18 cellular contexts compared by ENCODE assay signal in the genomic region with DNA sequence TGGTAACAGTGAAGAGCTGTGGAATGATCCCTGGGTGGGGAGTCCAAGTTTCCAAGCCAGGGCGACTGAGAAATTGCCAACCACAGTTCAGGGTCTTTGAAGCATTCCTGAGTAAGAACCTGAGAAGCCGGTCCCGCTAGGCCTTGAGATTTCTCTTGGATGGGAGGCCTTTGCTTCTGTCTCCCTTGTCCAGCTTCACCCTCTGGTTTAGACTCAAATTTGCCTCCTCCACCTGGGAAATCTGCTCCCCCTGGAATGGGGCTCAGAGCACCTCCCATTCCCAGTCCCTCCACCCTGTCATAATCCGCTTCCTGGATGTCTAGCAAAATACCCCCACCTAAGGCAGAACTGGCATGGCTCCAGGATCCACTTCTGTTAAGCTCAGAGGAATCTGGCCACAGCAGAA.
A peak's percentile ranks its signal among the peaks of the same experiment; 100 is the strongest.
DNase-seq lines count a peak whose midpoint lies in the region; ATAC-seq lines count a peak whose summit lies in the region.
"Had no signal": no experiment of that assay in that cellular context is flagged by ENCODE, and none has a peak within 500 bp of the region (broad histone marks: within the 10 kb centered on the region; RNA-seq: fewer than 3 reads in every experiment).

No MANE protein-coding gene starts in this region.

- H4K8ac ChIP-seq in trophoblast cell (ENCODE audit: low read depth, low read length): no peak overlapping the region

- H3K9ac ChIP-seq in trophoblast cell (ENCODE audit: low read length): no peak overlapping the region

- no peak overlapping the region for H3K4me2 ChIP-seq in trophoblast cell (ENCODE audit: low read length)

- H3K79me2 ChIP-seq in trophoblast cell (ENCODE audit: control insufficient read depth, insufficient read depth, low read length, poor library complexity): no peaks in the 10 kb centered on the region

- no peak overlapping the region for H2BK12ac ChIP-seq in trophoblast cell (ENCODE audit: low read length)

- H3K27me3 ChIP-seq in SJSA1 (replicated peaks): no peaks in the 10 kb centered on the region
- no peaks in the 10 kb centered on the region for H3K27me3 ChIP-seq in trophoblast cell (ENCODE audit: insufficient read depth, low read length)

- no peak for ATAC-seq in sciatic nerve
- ATAC-seq: left colon had no signal

- no peak overlapping the region for H3K4ac ChIP-seq in trophoblast cell (ENCODE audit: low read depth, low read length)

- no peaks in the 10 kb centered on the region for H3K79me1 ChIP-seq in trophoblast cell (ENCODE audit: low read length)

- no peak overlapping the region for H4K12ac ChIP-seq in trophoblast cell (ENCODE audit: low read depth, low read length)

- no peak overlapping the region for H3K14ac ChIP-seq in trophoblast cell (ENCODE audit: low read length)

- no peak overlapping the region for H2BK5ac ChIP-seq in trophoblast cell (ENCODE audit: low read depth, low read length, poor library complexity)

- H3K9me3 ChIP-seq in SJSA1 (replicated peaks) (no peaks in the 10 kb centered on the region), trophoblast cell (ENCODE audit: insufficient read depth, low read depth, low read length) (no peaks in the 10 kb centered on the region)
- H3K9me3 ChIP-seq: Caco-2 had no signal

- H3K4me1 ChIP-seq in SJSA1 (replicated peaks) (peaks cover 62% of the 10 kb centered on the region), trophoblast cell (ENCODE audit: control insufficient read depth in 1 of 2, insufficient read depth in 2 of 2, low read length in 2 of 2) (peaks cover 0 to 3% of the 10 kb centered on the region in 2 experiments)

- H2AFZ ChIP-seq in trophoblast cell (ENCODE audit: insufficient read depth, low read length, poor library complexity): no peak overlapping the region

- no peak overlapping the region for H2BK120ac ChIP-seq in trophoblast cell (ENCODE audit: insufficient read depth, low read length, poor library complexity)

- no peak overlapping the region for H2AK5ac ChIP-seq in trophoblast cell (ENCODE audit: low read length)

- H3K36me3 ChIP-seq in SJSA1 (no peaks in the 10 kb centered on the region), trophoblast cell (ENCODE audit: control insufficient read depth in 1 of 2, insufficient read depth in 2 of 2, low read length in 2 of 2) (no peaks in the 10 kb centered on the region)

- H3K23ac ChIP-seq in trophoblast cell (ENCODE audit: low read length): no peak overlapping the region

- DNase-seq in H4 (ENCODE audit: low spot score) (peak; percentile 39), SJSA1 (ENCODE audit: low read depth in 1 of 2, low spot score in 2 of 2) (peak; percentile 32 to 60), dermis microvascular lymphatic vessel endothelial cell (ENCODE audit: low read depth in 2 of 2) (peak; percentile 58 to 62), sciatic nerve (ENCODE audit: low spot score) (peak; percentile 58), NCI-H2081 (lab: John Stamatoyannopoulos, UW) (no peak), GM19238 (ENCODE audit: insufficient read length, low spot score) (no peak), trophoblast cell (no peak)
- DNase-seq: activated CD4-positive, alpha-beta T cell treated with anti-CD3 and anti-CD28 coated beads, Interleukin-2, amount 10 ng/mL, durations not matched to agents 24 days and 14 days; activated naive CD4-positive, alpha-beta T cell treated with anti-CD3 and anti-CD28 coated beads, Interleukin-2, amount 50 U/mL, for 16 hours; activated T-cell treated with anti-CD3 and anti-CD28 coated beads for 4 hours; Caco-2; caudate nucleus; endodermal cell; left colon; NCI-H1048; NCI-H748 treated with DMSO at 0.1 percent for 48 hours; stimulated activated CD4-positive, alpha-beta T cell treated with anti-CD3 and anti-CD28 coated beads, Interleukin-4, amount 100 ng/mL, for 4 hours; stimulated activated CD8-positive, alpha-beta memory T cell treated with anti-CD3 and anti-CD28 coated beads, Interleukin-4, amount 100 ng/mL, for 48 hours had no signal

- no peak overlapping the region for H3K27ac ChIP-seq in SJSA1
- H3K27ac ChIP-seq in trophoblast cell (ENCODE audit: low read depth, low read length): no peak overlapping the region

- H3K4me3 ChIP-seq in SJSA1 (no peak overlapping the region), trophoblast cell (ENCODE audit: low read depth, low read length) (no peak overlapping the region)

- WGBS in trophoblast cell (ENCODE audit: extremely low coverage, insufficient coverage, insufficient read length): no CpG with 5 or more reads among the region's 4 CpGs

- H4K91ac ChIP-seq in trophoblast cell (ENCODE audit: low read depth, low read length): no peak overlapping the region

- intact Hi-C loops in sciatic nerve (cut with DNase I): no loop called here

- no peak overlapping the region for H3K18ac ChIP-seq in trophoblast cell (ENCODE audit: low read length)

Comparison
In these comparisons a context has a peak if more than half of its experiments do, and no peak if none do; other contexts are left out.
1. DNase-seq: peak in H4 (single experiment), SJSA1 (2 of 2), dermis microvascular lymphatic vessel endothelial cell (2 of 2) and sciatic nerve (single experiment); none in NCI-H2081 (0 of 2), GM19238 (single experiment) and trophoblast cell (0 of 2).